ENCODE assay signal across 8 cellular contexts in the genomic region with DNA sequence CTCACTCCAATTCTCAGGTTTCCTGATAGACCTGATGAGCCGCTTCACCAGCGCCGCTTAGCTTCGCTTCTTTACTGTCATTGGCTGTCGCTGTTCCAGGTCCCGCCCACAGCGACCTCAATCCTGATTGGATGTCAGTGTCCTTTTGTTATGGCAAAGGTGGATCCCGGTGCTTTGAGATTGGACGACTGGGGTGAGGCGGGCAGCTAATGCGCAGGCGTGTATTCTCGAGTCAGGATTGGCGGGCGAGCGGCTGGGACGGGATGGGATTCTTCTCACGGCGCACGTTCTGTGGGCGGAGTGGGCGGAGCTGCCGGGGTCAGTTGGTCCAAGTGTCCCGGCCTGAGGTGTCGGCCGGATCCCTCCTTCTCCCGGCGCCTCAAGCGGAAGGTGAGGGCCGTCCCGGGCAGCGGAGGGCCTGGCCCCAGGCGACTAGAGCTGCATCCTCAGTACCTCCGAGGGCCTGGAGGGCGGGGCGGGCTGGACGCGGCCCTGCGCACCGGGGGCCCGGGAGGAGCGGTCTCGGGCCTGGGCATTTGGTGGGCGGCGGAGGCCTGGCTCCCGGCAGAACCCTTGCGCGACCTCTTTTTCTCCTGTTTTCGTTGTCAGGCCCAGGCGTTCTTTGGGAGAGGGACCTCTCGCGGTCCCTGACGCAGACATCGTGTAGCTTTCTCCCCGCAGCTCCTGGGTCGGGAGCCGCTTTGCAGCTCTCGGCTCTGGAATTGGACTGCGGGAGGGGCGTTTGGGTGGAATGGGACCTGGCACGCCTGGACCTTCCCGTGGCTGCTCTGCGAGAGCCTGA. TPM values are rescaled to one million over a fixed set of nuclear protein-coding genes. Genes with fewer than 3 reads are reported as not detected.
DNase-seq lines count a peak whose midpoint lies in the region; ATAC-seq and TF ChIP-seq lines count a peak whose summit lies in the region.

Gene SCOC, plus strand, starts transcription at position 319 of the 802 bp plus-strand sequence. CDS start 5,525 bp downstream, outside the sequence.

- H3K4me1 ChIP-seq in BE2C: no peaks in the 10 kb centered on the region

- peak within 1 kb of the TSS; percentile 87 for H3K4me3 ChIP-seq in BE2C (ENCODE audit: low read depth, low read length)

- peak; percentile 98 for DNase-seq in BE2C
- peak; percentile 84 for DNase-seq in GM19240 (ENCODE audit: insufficient read length, low spot score)
- peak; percentile 99 for DNase-seq in NCI-H526 (lab: John Stamatoyannopoulos, UW)
- peak; percentile 94 for DNase-seq in activated CD4-positive, alpha-beta T cell treated with anti-CD3 and anti-CD28 coated beads, Interleukin-2, amount 50 U/mL, for 1 hour
- DNase-seq in cortex of kidney (lab: John Stamatoyannopoulos, UW): peak; percentile 22
- DNase-seq in left kidney (ENCODE audit: low read depth, low spot score): peak; percentile 100
- peak; percentile 96 to 97 for DNase-seq in stimulated activated CD4-positive, alpha-beta T cell treated with anti-CD3 and anti-CD28 coated beads, Interleukin-2, amount 100 ng/mL, for 24 hours

- H3K27me3 ChIP-seq in BE2C: no peaks in the 10 kb centered on the region

- H3K36me3 ChIP-seq in BE2C: no peaks in the 10 kb centered on the region

- H3K9me3 ChIP-seq in BE2C: no peaks in the 10 kb centered on the region

- peak; percentile 95 for ATAC-seq in HG03460 (IDR thresholded peaks at IDR 0.05; ENCODE audit: unreplicated experiment)

- TF ChIP-seq CTCF in BE2C (IDR thresholded peaks at IDR 0.05; ENCODE audit: low read depth, low read length): no peak

RNA-seq across cellular contexts. Expression of gene SCOC, which starts in this region (rescaled TPM):
- polyA plus RNA-seq in BE2C (2012; ENCODE audit: insufficient read depth, insufficient read length, low read depth): 24.6 TPM

Comparison
In these comparisons a context has a peak if more than half of its experiments do, and no peak if none do; other contexts are left out.
1. Peak in every context shown above with its lines: DNase-seq, ATAC-seq and H3K4me3 ChIP-seq.
2. DNase-seq: peak in every context shown above with its lines; median percentile 100 in left kidney; 99 in NCI-H526; 98 in BE2C; 96 in stimulated activated CD4-positive, alpha-beta T cell treated with anti-CD3 and anti-CD28 coated beads, Interleukin-2, amount 100 ng/mL, for 24 hours; 94 in activated CD4-positive, alpha-beta T cell treated with anti-CD3 and anti-CD28 coated beads, Interleukin-2, amount 50 U/mL, for 1 hour; 84 in GM19240; 22 in cortex of kidney.